In the genomic region with DNA sequence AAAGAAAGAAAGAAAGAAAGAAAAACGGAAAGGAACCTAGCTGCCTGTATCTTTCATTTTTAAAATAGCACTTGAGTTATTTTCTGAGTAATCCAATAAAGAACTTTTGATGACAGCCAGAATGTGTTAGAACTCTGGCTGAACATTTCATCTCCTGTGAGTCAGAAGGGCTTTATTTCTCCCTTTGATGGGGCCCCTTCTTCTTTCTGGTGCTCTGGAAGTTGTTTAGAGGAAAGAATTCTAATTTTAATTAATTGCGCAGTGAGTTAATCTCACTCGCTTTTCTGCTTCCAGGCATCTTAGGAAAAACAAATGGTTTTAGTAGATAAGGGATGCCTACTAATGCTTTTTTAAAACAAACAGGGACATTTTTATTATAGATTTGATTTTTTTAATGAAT, we compare ENCODE assay signal across 1 cellular context.
TF ChIP-seq lines count a peak whose summit lies in the region.

No MANE protein-coding gene starts in this region.

TF ChIP-seq in SK-N-SH treated with all-trans-retinoic acid at 6 μM for 48 hours, 23 proteins besides CTCF, POLR2A, EP300 and RAD21 (continued from another document):
- TF ChIP-seq POU6F1 (CRISPR knock-in tag; IDR thresholded peaks at IDR 0.05; ENCODE audit: borderline replicate concordance, low read depth), result peak; percentile 83; the same call in 1 of the 2 replicates
- peak; percentile 72; the same call in 1 of the 2 replicates for TF ChIP-seq TOX (CRISPR knock-in tag; IDR thresholded peaks at IDR 0.05; ENCODE audit: borderline replicate concordance)
- no peak for TF ChIP-seq GLIS3 (CRISPR knock-in tag; IDR thresholded peaks at IDR 0.05)
- no peak for TF ChIP-seq CSDC2 (CRISPR knock-in tag; IDR thresholded peaks at IDR 0.05)
- no peak for TF ChIP-seq PPARA (CRISPR knock-in tag; IDR thresholded peaks at IDR 0.05; ENCODE audit: borderline replicate concordance)
- 0 out of 2 replicates have a peak, but pooled peaks have one; percentile 74 for TF ChIP-seq SNAI2 (CRISPR knock-in tag; IDR thresholded peaks at IDR 0.05)
- no peak for TF ChIP-seq ZNF70 (CRISPR knock-in tag; IDR thresholded peaks at IDR 0.05)
- no peak for TF ChIP-seq ARNTL (CRISPR knock-in tag; IDR thresholded peaks at IDR 0.05; ENCODE audit: borderline replicate concordance, low read depth)
- no peak for TF ChIP-seq ZFP30 (CRISPR knock-in tag; IDR thresholded peaks at IDR 0.05)
- peak; percentile 90 for TF ChIP-seq ZC3H10 (CRISPR knock-in tag; IDR thresholded peaks at IDR 0.05)
